8 cellular contexts compared by ENCODE assay signal in the genomic region with DNA sequence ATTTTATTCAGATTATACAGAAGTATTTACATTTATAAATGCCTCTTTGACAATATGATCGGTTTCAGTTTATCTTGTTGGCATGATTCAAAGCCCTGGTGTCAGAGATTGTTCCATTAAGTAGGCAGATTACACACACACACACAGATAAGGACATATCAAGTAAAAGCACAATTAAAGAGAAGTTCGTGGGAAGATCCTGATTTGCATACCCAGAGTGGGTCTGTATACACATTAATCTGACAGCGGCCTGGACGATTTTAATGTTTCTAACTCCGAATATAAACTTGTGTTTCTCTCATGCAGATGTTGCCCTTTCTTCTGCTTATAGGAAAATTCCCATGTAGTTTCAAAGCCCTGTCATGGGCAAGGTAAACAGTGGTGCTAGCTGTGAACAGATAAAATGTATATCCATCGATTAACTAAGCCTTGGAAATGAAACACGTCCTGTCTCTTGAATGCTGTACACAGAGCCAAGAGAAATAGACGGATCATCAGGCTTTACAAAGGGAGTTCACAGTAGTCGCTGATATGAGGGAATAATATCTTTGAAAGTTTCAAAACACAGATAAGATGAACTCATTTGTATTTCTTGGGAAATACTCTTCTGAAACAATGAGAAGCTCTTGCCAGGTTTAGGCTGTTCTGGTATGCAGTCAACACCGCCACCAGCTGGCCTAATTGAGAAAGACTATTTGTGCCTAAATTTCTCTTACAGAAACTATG.
DNase-seq lines count a peak whose midpoint lies in the region; ATAC-seq lines count a peak whose summit lies in the region.

No MANE protein-coding gene starts in this region.

- DNase-seq in Daoy (ENCODE audit: low read depth) (peak; percentile 76), LHCN-M2 (ENCODE audit: low read depth) (peak; percentile 65), SHP77 (lab: John Stamatoyannopoulos, UW) (peak; percentile 26 to 75), glomerular endothelial cell (ENCODE audit: extremely low read depth, low read depth, low spot score) (peak; percentile 78), pons (ENCODE audit: low spot score) (peak; percentile 65)
- peak; percentile 84 for DNase-seq in activated naive CD4-positive, alpha-beta T cell treated with anti-CD3 and anti-CD28 coated beads for 36 hours

- ATAC-seq in GM21515 (IDR thresholded peaks at IDR 0.05; ENCODE audit: unreplicated experiment), result no peak
- no peak for ATAC-seq in GM19467 (IDR thresholded peaks at IDR 0.05; ENCODE audit: unreplicated experiment)

- no peaks in the 10 kb centered on the region for H3K27me3 Mint-ChIP-seq in activated naive CD4-positive, alpha-beta T cell treated with anti-CD3 and anti-CD28 coated beads for 36 hours (ENCODE audit: low read depth)

- H3K36me3 Mint-ChIP-seq in activated naive CD4-positive, alpha-beta T cell treated with anti-CD3 and anti-CD28 coated beads for 36 hours (ENCODE audit: low read depth), result no peaks in the 10 kb centered on the region

- H3K4me3 Mint-ChIP-seq in activated naive CD4-positive, alpha-beta T cell treated with anti-CD3 and anti-CD28 coated beads for 36 hours, result no peak overlapping the region

- no peak overlapping the region for H3K27ac Mint-ChIP-seq in activated naive CD4-positive, alpha-beta T cell treated with anti-CD3 and anti-CD28 coated beads for 36 hours

- no peaks in the 10 kb centered on the region for H3K9me3 Mint-ChIP-seq in activated naive CD4-positive, alpha-beta T cell treated with anti-CD3 and anti-CD28 coated beads for 36 hours

- H3K4me1 Mint-ChIP-seq in activated naive CD4-positive, alpha-beta T cell treated with anti-CD3 and anti-CD28 coated beads for 36 hours (ENCODE audit: low read depth), result no peaks in the 10 kb centered on the region

- intact Hi-C loops in activated naive CD4-positive, alpha-beta T cell treated with anti-CD3 and anti-CD28 coated beads for 36 hours (cut with micrococcal nuclease), result loop anchor here (1.0 to 2.0 kb wide), 5 partner anchors 144 to 757 kb away; no protein-coding TSS in a partner anchor

- CTCF ChIA-PET in activated naive CD4-positive, alpha-beta T cell treated with anti-CD3 and anti-CD28 coated beads for 36 hours (lab: Charles Lee), result interaction anchor here (0.6 to 2.1 kb wide), 13 partner anchors 10 to 757 kb away, joined by 3 to 20 read pairs (median 4); no protein-coding TSS in a partner anchor
